1 cellular context compared by ENCODE assay signal in the genomic region with DNA sequence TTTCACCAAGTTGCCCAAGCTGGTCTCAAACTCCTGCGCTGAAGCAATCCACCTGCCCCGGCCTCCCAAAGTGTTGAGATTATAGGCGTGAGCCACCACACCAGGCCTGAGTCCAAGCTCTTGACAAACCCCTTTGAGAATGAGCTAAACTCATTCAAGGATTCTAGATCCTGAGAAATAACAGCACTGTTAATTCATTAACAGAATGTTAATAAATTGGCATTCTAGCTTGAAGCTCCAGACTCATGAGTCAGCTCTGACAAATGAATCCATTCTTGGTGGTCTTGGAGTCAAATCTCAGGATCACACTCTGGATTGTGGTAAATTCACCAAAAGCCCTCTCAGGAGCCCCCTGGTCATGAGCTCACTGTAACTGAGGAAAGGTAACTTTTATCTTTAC.
TF ChIP-seq lines count a peak whose summit lies in the region.

No MANE protein-coding gene starts in this region.

TF ChIP-seq in endothelial cell of umbilical vein, 7 proteins besides CTCF, POLR2A, EP300 and RAD21:
- TF ChIP-seq POLR2AphosphoS5 (IDR thresholded peaks at IDR 0.05; ENCODE audit: insufficient read depth, low read depth, low read length) = no peak
- no peak for TF ChIP-seq JUN (IDR thresholded peaks at IDR 0.05; ENCODE audit: borderline replicate concordance, insufficient read depth, insufficient read length, low read depth)
- TF ChIP-seq, protein P1, sequence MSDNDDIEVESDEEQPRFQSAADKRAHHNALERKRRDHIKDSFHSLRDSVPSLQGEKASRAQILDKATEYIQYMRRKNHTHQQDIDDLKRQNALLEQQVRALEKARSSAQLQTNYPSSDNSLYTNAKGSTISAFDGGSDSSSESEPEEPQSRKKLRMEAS (IDR thresholded peaks at IDR 0.05; ENCODE audit: insufficient read depth, insufficient read length) = no peak
- TF ChIP-seq MYC (IDR thresholded peaks at IDR 0.05; ENCODE audit: low read depth, low read length) = no peak
